Comparison of ENCODE assay signal across 1 cellular context in genomic region chr9:95070549-95071021, GRCh38.
A peak's percentile ranks its signal among the peaks of the same experiment; 100 is the strongest.
TF ChIP-seq lines count a peak whose summit lies in the region.

No MANE protein-coding gene starts in this region.

TF ChIP-seq in HepG2, 621 proteins besides CTCF, POLR2A, EP300 and RAD21 (continued from another document and continues in another):
- TF ChIP-seq GMEB2 (CRISPR knock-in tag; IDR thresholded peaks at IDR 0.05; ENCODE audit: low read depth) (no peak), ATRX (CRISPR knock-in tag; IDR thresholded peaks at IDR 0.05; ENCODE audit: borderline replicate concordance) (no peak), GLI4 (CRISPR knock-in tag; IDR thresholded peaks at IDR 0.05; ENCODE audit: borderline replicate concordance) (no peak), CC2D1A (CRISPR knock-in tag; IDR thresholded peaks at IDR 0.05) (no peak), ZNF24 (IDR thresholded peaks at IDR 0.05) (no peak), YY1 (IDR thresholded peaks at IDR 0.05; ENCODE audit: insufficient read depth, insufficient replicate concordance, low read depth, low read length) (no peak), ZSCAN29 (CRISPR knock-in tag; conservative IDR thresholded peaks at IDR 0.05) (0 out of 2 replicates have a peak, but pooled peaks have one; percentile 53), ZNF605 (CRISPR knock-in tag; IDR thresholded peaks at IDR 0.05) (no peak), ZNF569 (CRISPR knock-in tag; IDR thresholded peaks at IDR 0.05; ENCODE audit: borderline replicate concordance) (no peak), ZNF672 (CRISPR knock-in tag; IDR thresholded peaks at IDR 0.05) (no peak), SMARCE1 (IDR thresholded peaks at IDR 0.05; ENCODE audit: borderline replicate concordance) (no peak), RFXANK (CRISPR knock-in tag; IDR thresholded peaks at IDR 0.05) (no peak), SNRNP70 (IDR thresholded peaks at IDR 0.05; ENCODE audit: low read depth, low read length) (no peak), CBX2 (IDR thresholded peaks at IDR 0.05; ENCODE audit: low read depth, low read length) (no peak), CBX2 (CRISPR knock-in tag; IDR thresholded peaks at IDR 0.05; ENCODE audit: low read depth) (no peak), HMG20A (CRISPR knock-in tag; IDR thresholded peaks at IDR 0.05; ENCODE audit: borderline replicate concordance) (no peak), FOSL2 (CRISPR knock-in tag; IDR thresholded peaks at IDR 0.05) (peak; percentile 48), FOXO1 (CRISPR knock-in tag; IDR thresholded peaks at IDR 0.05) (peak; percentile 32; the same call in 1 of the 2 replicates), ZNF10 (CRISPR knock-in tag; IDR thresholded peaks at IDR 0.05; ENCODE audit: borderline replicate concordance, low read depth) (no peak), HMGXB4 (CRISPR knock-in tag; IDR thresholded peaks at IDR 0.05; ENCODE audit: borderline replicate concordance in 1 of 2, low read depth in 1 of 2) (peak in 1 of 2 experiments; percentile 41; a peak in 2 of 4 replicates), XBP1 (CRISPR knock-in tag; IDR thresholded peaks at IDR 0.05) (no peak), ZNF567 (CRISPR knock-in tag; IDR thresholded peaks at IDR 0.05; ENCODE audit: borderline replicate concordance) (no peak), SCMH1 (CRISPR knock-in tag; IDR thresholded peaks at IDR 0.05; ENCODE audit: borderline replicate concordance) (no peak), DRAP1 (CRISPR knock-in tag; IDR thresholded peaks at IDR 0.05) (peak; percentile 11; the same call in 1 of the 2 replicates), ZNF33A (CRISPR knock-in tag; IDR thresholded peaks at IDR 0.05; ENCODE audit: borderline replicate concordance) (no peak), SRSF9 (IDR thresholded peaks at IDR 0.05; ENCODE audit: borderline replicate concordance, insufficient read depth, low read depth, low read length, poor library complexity, severe bottlenecking) (no peak), DMTF1 (CRISPR knock-in tag; IDR thresholded peaks at IDR 0.05) (no peak), ZNF710 (CRISPR knock-in tag; IDR thresholded peaks at IDR 0.05; ENCODE audit: borderline replicate concordance) (no peak), ZMYM2 (CRISPR knock-in tag; IDR thresholded peaks at IDR 0.05) (peak; percentile 97), SSRP1 (CRISPR knock-in tag; IDR thresholded peaks at IDR 0.05) (no peak), MAFK (conservative IDR thresholded peaks at IDR 0.05 in 1 of 2, IDR thresholded peaks at IDR 0.05 in 1 of 2; ENCODE audit: low read length in 2 of 2) (no peak), KLF12 (CRISPR knock-in tag; IDR thresholded peaks at IDR 0.05; ENCODE audit: borderline replicate concordance) (no peak), SATB2 (CRISPR knock-in tag; IDR thresholded peaks at IDR 0.05) (no peak), ZNF7 (CRISPR knock-in tag; IDR thresholded peaks at IDR 0.05) (no peak), ZBTB21 (CRISPR knock-in tag; IDR thresholded peaks at IDR 0.05) (no peak), RBM39 (IDR thresholded peaks at IDR 0.05; ENCODE audit: low read depth, low read length, poor library complexity, severe bottlenecking) (no peak), PATZ1 (CRISPR knock-in tag; IDR thresholded peaks at IDR 0.05) (peak; percentile 54), ZNF83 (CRISPR knock-in tag; IDR thresholded peaks at IDR 0.05; ENCODE audit: borderline replicate concordance) (no peak), ZNF790 (CRISPR knock-in tag; IDR thresholded peaks at IDR 0.05; ENCODE audit: borderline replicate concordance) (no peak), ZNF451 (CRISPR knock-in tag; IDR thresholded peaks at IDR 0.05) (no peak), TFDP2 (CRISPR knock-in tag; IDR thresholded peaks at IDR 0.05) (no peak), PTBP1 (IDR thresholded peaks at IDR 0.05; ENCODE audit: low read depth, low read length, poor library complexity, severe bottlenecking) (no peak), ZNF367 (CRISPR knock-in tag; IDR thresholded peaks at IDR 0.05; ENCODE audit: borderline replicate concordance) (no peak), ZSCAN12 (CRISPR knock-in tag; IDR thresholded peaks at IDR 0.05) (no peak), ZNF253 (CRISPR knock-in tag; IDR thresholded peaks at IDR 0.05; ENCODE audit: borderline replicate concordance) (no peak), ZNF484 (CRISPR knock-in tag; IDR thresholded peaks at IDR 0.05; ENCODE audit: borderline replicate concordance, low read depth) (no peak), ZNF639 (CRISPR knock-in tag; conservative IDR thresholded peaks at IDR 0.05) (no peak), ZNF687 (CRISPR knock-in tag; IDR thresholded peaks at IDR 0.05) (peak; percentile 86), ZFP82 (CRISPR knock-in tag; IDR thresholded peaks at IDR 0.05; ENCODE audit: borderline replicate concordance) (no peak), SNAPC2 (CRISPR knock-in tag; IDR thresholded peaks at IDR 0.05) (no peak), ZNF564 (CRISPR knock-in tag; IDR thresholded peaks at IDR 0.05) (no peak)
